12 cellular contexts compared by ENCODE assay signal in genomic region chr18:58557013-58557435, GRCh38.
DNase-seq lines count a peak whose midpoint lies in the region; ATAC-seq and TF ChIP-seq lines count a peak whose summit lies in the region.
"Had no signal": no experiment of that assay in that cellular context is flagged by ENCODE, and none has a peak within 500 bp of the region (broad histone marks: within the 10 kb centered on the region; RNA-seq: fewer than 3 reads in every experiment).

No MANE protein-coding gene starts in this region.

- intact Hi-C loops in left ventricle myocardium superior (cut with micrococcal nuclease), result no loop called here

- TF ChIP-seq CTCF in C4-2B (conservative IDR thresholded peaks at IDR 0.05), result no peak

- ATAC-seq in GM19438 (IDR thresholded peaks at IDR 0.05; ENCODE audit: low read depth, unreplicated experiment) (peak; percentile 53), HG03196 (IDR thresholded peaks at IDR 0.05; ENCODE audit: unreplicated experiment) (peak; percentile 51), left ventricle myocardium superior (peak; percentile 79), GM21717 (IDR thresholded peaks at IDR 0.05; ENCODE audit: unreplicated experiment) (no peak)
- ATAC-seq: activated T-cell treated with anti-CD3 and anti-CD28 coated beads, Interleukin-2, amount 50 U/mL, for 72 hours had no signal

- DNase-seq in left ventricle myocardium superior (peak; percentile 76), hippocampal formation (lab: John Stamatoyannopoulos, UW) (no peak)
- no peak for DNase-seq in stimulated activated CD4-positive, alpha-beta T cell treated with anti-CD3 and anti-CD28 coated beads, Interleukin-4, amount 100 ng/mL, for 24 hours
- DNase-seq in activated CD4-positive, alpha-beta T cell treated with anti-CD3 and anti-CD28 coated beads for 1 hour, result no peak
- DNase-seq: activated T-cell treated with anti-CD3 and anti-CD28 coated beads, Interleukin-2, amount 50 U/mL, for 72 hours; DND-41; NCI-H510A treated with DMSO at 0.1 percent for 48 hours; stimulated activated CD4-positive, alpha-beta T cell treated with anti-CD3 and anti-CD28 coated beads, Interleukin-15, amount 100 ng/mL, for 24 hours had no signal

- H3K27ac ChIP-seq in C4-2B, result peak overlapping the region; percentile 49; the same call in 1 of the 2 replicates
